8 cellular contexts compared by ENCODE assay signal in genomic region chr10:101166430-101166829, GRCh38. TPM values are rescaled to one million over a fixed set of nuclear protein-coding genes. Genes with fewer than 3 reads are reported as not detected.
"Had no signal": no experiment of that assay in that cellular context is flagged by ENCODE, and none has a peak within 500 bp of the region (broad histone marks: within the 10 kb centered on the region; RNA-seq: fewer than 3 reads in every experiment).

No MANE protein-coding gene starts in this region.

- ATAC-seq: HepG2, K562 had no signal

- DNase-seq: IMR-90, KBM-7 had no signal

- H3K27ac ChIP-seq: HL-60 had no signal

- H3K4me3 ChIP-seq: K562 had no signal

RNA-seq across cellular contexts. Expression of gene TLX1, which starts 35.3 kb away (rescaled TPM):
- total RNA-seq: HT-29, HT1080, IMR-90 had no signal
- polyA plus RNA-seq: IgD-negative memory B cell, IMR-90 had no signal
